ENCODE assay signal across 17 cellular contexts in genomic region chr1:47575855-47576757, GRCh38.
DNase-seq lines count a peak whose midpoint lies in the region; FAIRE-seq and TF ChIP-seq lines count a peak whose summit lies in the region.
"Had no signal": no experiment of that assay in that cellular context is flagged by ENCODE, and none has a peak within 500 bp of the region (broad histone marks: within the 10 kb centered on the region; RNA-seq: fewer than 3 reads in every experiment).

No MANE protein-coding gene starts in this region.

- H3K9ac ChIP-seq in endodermal cell (ENCODE audit: extremely low read depth, low read length, poor library complexity, severe bottlenecking): no peak overlapping the region

- peak; percentile 92 for DNase-seq in ELR (ENCODE audit: low read depth)
- peak; percentile 70 for DNase-seq in RCC 7860 (ENCODE audit: low spot score)
- peak; percentile 75 for DNase-seq in endodermal cell
- peak; percentile 68 for DNase-seq in non-pigmented ciliary epithelial cell (ENCODE audit: low read depth)
- no peak for DNase-seq in effector CD8-positive, alpha-beta T cell (lab: John Stamatoyannopoulos, UW)
- no peak for DNase-seq in stimulated activated CD4-positive, alpha-beta T cell treated with anti-CD3 and anti-CD28 coated beads, Interleukin-2, amount 100 ng/mL, for 48 hours
- DNase-seq in kidney glomerular epithelial cell (lab: John Stamatoyannopoulos, UW): no peak
- DNase-seq in D341Med (ENCODE audit: low spot score): no peak
- DNase-seq: activated CD4-positive, alpha-beta memory T cell treated with anti-CD3 and anti-CD28 coated beads for 36 hours; GDM1; left cardiac atrium; naive B cell; NCI-H2029; upper lobe of left lung had no signal

- no peaks in the 10 kb centered on the region for H3K36me3 ChIP-seq in endodermal cell (ENCODE audit: control insufficient read depth, insufficient read depth, low read length)
- H3K36me3 ChIP-seq: upper lobe of left lung had no signal

- H3K27ac ChIP-seq in endodermal cell (ENCODE audit: low read depth, low read length): no peak overlapping the region
- H3K27ac ChIP-seq: upper lobe of left lung had no signal

- TF ChIP-seq CTCF in endodermal cell (conservative IDR thresholded peaks at IDR 0.05): no peak

- H3K4me1 ChIP-seq in endodermal cell (ENCODE audit: control insufficient read depth, insufficient read depth, low read length): no peaks in the 10 kb centered on the region

- no peaks in the 10 kb centered on the region for H3K9me3 Mint-ChIP-seq in endodermal cell
- H3K9me3 Mint-ChIP-seq: activated CD4-positive, alpha-beta memory T cell treated with anti-CD3 and anti-CD28 coated beads for 36 hours; activated T-helper 2 cell treated with anti-CD3 and anti-CD28 coated beads, Interferon-gamma antibody, Interleukin-2, Interleukin-4, amounts not matched to agents 10 μg/mL and 5 μg/mL and 100 μg/mL, durations not matched to agents 14 hours and 24 hours and 36 hours; naive B cell; stimulated activated effector memory CD8-positive, alpha-beta T cell treated with anti-CD3 and anti-CD28 coated beads, Interleukin-12 subunit alpha, Interleukin-12 subunit beta, amount 100 ng/mL, for 72 hours had no signal

- no peaks in the 10 kb centered on the region for H3K9me3 ChIP-seq in endodermal cell (ENCODE audit: control insufficient read depth, low read length)
- H3K9me3 ChIP-seq: upper lobe of left lung had no signal

- H3K27me3 Mint-ChIP-seq in endodermal cell (ENCODE audit: insufficient read depth): peaks cover 7% of the 10 kb centered on the region

- H3K4me1 Mint-ChIP-seq in endodermal cell: peaks cover 11% of the 10 kb centered on the region
- H3K4me1 Mint-ChIP-seq: naive B cell; stimulated activated effector memory CD8-positive, alpha-beta T cell treated with anti-CD3 and anti-CD28 coated beads, Interleukin-12 subunit alpha, Interleukin-12 subunit beta, amount 100 ng/mL, for 72 hours had no signal

- FAIRE-seq in RCC 7860 (lab: Jason Lieb, UNC): peak; percentile 37
- FAIRE-seq: endometrium had no signal

- H3K27me3 ChIP-seq in endodermal cell (ENCODE audit: control insufficient read depth, insufficient read depth, low read length, poor library complexity, severe bottlenecking): peaks cover 10% of the 10 kb centered on the region
- H3K27me3 ChIP-seq: upper lobe of left lung had no signal

- no peak overlapping the region for H3K27ac Mint-ChIP-seq in endodermal cell
- H3K27ac Mint-ChIP-seq: activated CD4-positive, alpha-beta memory T cell treated with anti-CD3 and anti-CD28 coated beads for 36 hours; activated T-helper 2 cell treated with anti-CD3 and anti-CD28 coated beads, Interferon-gamma antibody, Interleukin-2, Interleukin-4, amounts not matched to agents 10 μg/mL and 5 μg/mL and 100 μg/mL, durations not matched to agents 14 hours and 24 hours and 36 hours; naive B cell; stimulated activated effector memory CD8-positive, alpha-beta T cell treated with anti-CD3 and anti-CD28 coated beads, Interleukin-12 subunit alpha, Interleukin-12 subunit beta, amount 100 ng/mL, for 72 hours had no signal

- H3K4me3 Mint-ChIP-seq in endodermal cell: no peak overlapping the region
- H3K4me3 Mint-ChIP-seq: activated CD4-positive, alpha-beta memory T cell treated with anti-CD3 and anti-CD28 coated beads for 36 hours; naive B cell; stimulated activated effector memory CD8-positive, alpha-beta T cell treated with anti-CD3 and anti-CD28 coated beads, Interleukin-12 subunit alpha, Interleukin-12 subunit beta, amount 100 ng/mL, for 72 hours had no signal

- no peak overlapping the region for H3K4me3 ChIP-seq in endodermal cell (ENCODE audit: low read length)
- H3K4me3 ChIP-seq: upper lobe of left lung had no signal

- WGBS in endodermal cell (ENCODE audit: insufficient coverage in 1 of 2, insufficient read length in 1 of 2), 2 experiments: 79 to 85% methylated on average over 5 to 10 of the region's 10 CpGs

- H3K36me3 Mint-ChIP-seq in endodermal cell (ENCODE audit: low read depth): no peaks in the 10 kb centered on the region
- H3K36me3 Mint-ChIP-seq: activated CD4-positive, alpha-beta memory T cell treated with anti-CD3 and anti-CD28 coated beads for 36 hours; naive B cell; stimulated activated effector memory CD8-positive, alpha-beta T cell treated with anti-CD3 and anti-CD28 coated beads, Interleukin-12 subunit alpha, Interleukin-12 subunit beta, amount 100 ng/mL, for 72 hours had no signal

Comparison
In these comparisons a context has a peak if more than half of its experiments do, and no peak if none do; other contexts are left out.
1. DNase-seq: peak in ELR (single experiment), RCC 7860 (single experiment), endodermal cell (single experiment) and non-pigmented ciliary epithelial cell (single experiment); none in effector CD8-positive, alpha-beta T cell (single experiment), stimulated activated CD4-positive, alpha-beta T cell treated with anti-CD3 and anti-CD28 coated beads, Interleukin-2, amount 100 ng/mL, for 48 hours (0 of 2), kidney glomerular epithelial cell (single experiment) and D341Med (single experiment).